In the genomic region with DNA sequence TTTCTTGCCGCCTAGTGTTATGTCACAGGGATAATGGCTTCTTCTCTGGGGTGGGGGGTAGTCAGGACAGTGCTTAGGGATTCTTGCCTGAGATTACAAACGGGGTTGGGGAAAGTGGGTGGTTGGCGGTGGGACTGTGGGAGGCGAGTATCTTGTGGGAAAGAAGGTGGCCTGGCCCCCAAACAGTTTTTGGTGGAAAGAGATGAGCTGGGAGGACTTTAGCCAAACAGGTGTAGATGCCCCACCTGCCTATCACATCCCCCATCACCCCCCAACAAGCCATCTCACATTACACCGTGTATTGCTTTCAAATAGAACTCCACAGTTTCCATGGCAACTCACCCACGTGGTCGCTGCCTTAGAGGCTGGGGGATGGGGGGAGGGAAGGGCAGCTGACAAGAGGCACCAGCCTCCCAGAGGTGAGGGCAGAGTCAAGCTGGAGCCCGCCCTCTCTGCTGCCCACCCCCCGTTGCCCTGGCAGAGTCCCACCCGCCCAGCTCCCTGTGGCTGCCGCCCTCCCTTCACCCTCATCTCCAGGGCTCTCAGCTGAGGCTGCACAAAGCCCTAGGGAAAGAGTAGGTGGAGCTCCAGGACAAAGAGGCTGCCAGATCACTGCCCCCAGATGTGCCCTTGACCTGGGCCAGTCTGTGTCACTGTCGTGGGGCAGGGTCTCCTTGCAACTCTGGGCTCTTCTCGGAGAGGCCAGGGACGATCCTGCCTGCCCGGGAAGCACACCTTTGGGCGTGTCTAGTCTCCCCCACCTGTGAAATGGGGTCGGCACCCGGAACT, we compare ENCODE assay signal across 9 cellular contexts.
DNase-seq lines count a peak whose midpoint lies in the region; ATAC-seq and TF ChIP-seq lines count a peak whose summit lies in the region.
"Had no signal": no experiment of that assay in that cellular context is flagged by ENCODE, and none has a peak within 500 bp of the region (broad histone marks: within the 10 kb centered on the region; RNA-seq: fewer than 3 reads in every experiment).

No MANE protein-coding gene starts in this region.

- H3K9me3 Mint-ChIP-seq in GM23338 = no peaks in the 10 kb centered on the region
- no peaks in the 10 kb centered on the region for H3K9me3 Mint-ChIP-seq in naive thymus-derived CD8-positive, alpha-beta T cell

- peaks cover 17% of the 10 kb centered on the region; the same call in 1 of the 2 replicates for H3F3A ChIP-seq in GM23338 (replicated peaks; ENCODE audit: low read depth)

- H3K36me3 ChIP-seq in GM23338 (ENCODE audit: insufficient read depth) = no peaks in the 10 kb centered on the region
- H3K36me3 ChIP-seq: cardiac muscle cell had no signal

- no peaks in the 10 kb centered on the region for H3K36me3 Mint-ChIP-seq in GM23338 (ENCODE audit: low read depth)
- H3K36me3 Mint-ChIP-seq in naive thymus-derived CD8-positive, alpha-beta T cell = no peaks in the 10 kb centered on the region

- peak overlapping the region; percentile 96 for H3K27ac Mint-ChIP-seq in GM23338
- H3K27ac Mint-ChIP-seq in naive thymus-derived CD8-positive, alpha-beta T cell = peak overlapping the region in 7 of 10 donors; percentile 47 to 91 (median 66)

- H3K4me3 Mint-ChIP-seq in GM23338 = peak overlapping the region; percentile 49
- peak overlapping the region in 2 of 10 donors; percentile 58 to 78 for H3K4me3 Mint-ChIP-seq in naive thymus-derived CD8-positive, alpha-beta T cell

- no peaks in the 10 kb centered on the region for H3K27me3 ChIP-seq in GM23338 (ENCODE audit: insufficient read depth)
- H3K27me3 ChIP-seq: cardiac muscle cell had no signal

- H4K20me1 ChIP-seq in GM23338 (replicated peaks; ENCODE audit: insufficient read depth) = no peaks in the 10 kb centered on the region

- no peaks in the 10 kb centered on the region for H3K79me2 ChIP-seq in GM23338 (replicated peaks; ENCODE audit: insufficient read depth)

- DNase-seq in GM23338 (ENCODE audit: low spot score) (peak; percentile 99), NCI-H2171 (lab: John Stamatoyannopoulos, UW) (peak; percentile 100), NOMO-1 treated with DMSO at 0.1 percent for 48 hours (lab: John Stamatoyannopoulos, UW; ENCODE audit: unreplicated experiment) (no peak), HuH-7.5 (ENCODE audit: low spot score) (no peak)
- peak in 8 of 10 donors; percentile 25 to 78 (median 42) for DNase-seq in naive thymus-derived CD8-positive, alpha-beta T cell

- TF ChIP-seq CTCF in GM23338 (conservative IDR thresholded peaks at IDR 0.05; ENCODE audit: low read depth in 2 of 2) = no peak

- peak overlapping the region; percentile 85 for H3K4me2 ChIP-seq in GM23338

- peak overlapping the region; percentile 76 for H2AFZ ChIP-seq in GM23338

- peaks cover 30% of the 10 kb centered on the region for H3K27me3 Mint-ChIP-seq in GM23338 (ENCODE audit: insufficient read depth, low read depth, poor library complexity)
- no peaks in the 10 kb centered on the region for H3K27me3 Mint-ChIP-seq in naive thymus-derived CD8-positive, alpha-beta T cell

- POLR2A ChIA-PET in naive thymus-derived CD8-positive, alpha-beta T cell (lab: Charles Lee) = interaction anchor here (0.5 to 1.1 kb wide), 4 partner anchors 10 to 438 kb away, joined by 3 to 7 read pairs (median 4); a partner anchor contains a TSS

- ATAC-seq in GM23338 = peak; percentile 79
- peak; percentile 24 to 27 for ATAC-seq in naive thymus-derived CD8-positive, alpha-beta T cell
- ATAC-seq in GM19452 (IDR thresholded peaks at IDR 0.05; ENCODE audit: unreplicated experiment) = no peak
- ATAC-seq in GM18867 (IDR thresholded peaks at IDR 0.05; ENCODE audit: unreplicated experiment) = no peak

- H3K27ac ChIP-seq in GM23338 (ENCODE audit: low read depth) (peak overlapping the region; percentile 96), angular gyrus (ENCODE audit: low read depth, low read length) (peak overlapping the region; percentile 72)
- H3K27ac ChIP-seq: cardiac muscle cell had no signal

- H3K4me1 ChIP-seq in GM23338 (ENCODE audit: insufficient read depth) = peaks cover 84% of the 10 kb centered on the region

- no peaks in the 10 kb centered on the region for H3K9me2 ChIP-seq in GM23338 (ENCODE audit: insufficient read depth)

- H3K4me3 ChIP-seq in GM23338 = peak overlapping the region; percentile 48
- H3K4me3 ChIP-seq: cardiac muscle cell had no signal

- peaks cover 77% of the 10 kb centered on the region for H3K4me1 Mint-ChIP-seq in GM23338
- H3K4me1 Mint-ChIP-seq in naive thymus-derived CD8-positive, alpha-beta T cell = peaks cover 27 to 85% (median 76%) of the 10 kb centered on the region in 4 donors

TF ChIP-seq in GM23338, 12 proteins besides CTCF, POLR2A, EP300 and RAD21:
- TF ChIP-seq NANOG (IDR thresholded peaks at IDR 0.05; ENCODE audit: borderline replicate concordance) = no peak
- peak; percentile 51; the same call in 1 of the 2 replicates for TF ChIP-seq CREB1 (CRISPR knock-in tag; IDR thresholded peaks at IDR 0.05; ENCODE audit: low read depth)
- TF ChIP-seq, protein P1, sequence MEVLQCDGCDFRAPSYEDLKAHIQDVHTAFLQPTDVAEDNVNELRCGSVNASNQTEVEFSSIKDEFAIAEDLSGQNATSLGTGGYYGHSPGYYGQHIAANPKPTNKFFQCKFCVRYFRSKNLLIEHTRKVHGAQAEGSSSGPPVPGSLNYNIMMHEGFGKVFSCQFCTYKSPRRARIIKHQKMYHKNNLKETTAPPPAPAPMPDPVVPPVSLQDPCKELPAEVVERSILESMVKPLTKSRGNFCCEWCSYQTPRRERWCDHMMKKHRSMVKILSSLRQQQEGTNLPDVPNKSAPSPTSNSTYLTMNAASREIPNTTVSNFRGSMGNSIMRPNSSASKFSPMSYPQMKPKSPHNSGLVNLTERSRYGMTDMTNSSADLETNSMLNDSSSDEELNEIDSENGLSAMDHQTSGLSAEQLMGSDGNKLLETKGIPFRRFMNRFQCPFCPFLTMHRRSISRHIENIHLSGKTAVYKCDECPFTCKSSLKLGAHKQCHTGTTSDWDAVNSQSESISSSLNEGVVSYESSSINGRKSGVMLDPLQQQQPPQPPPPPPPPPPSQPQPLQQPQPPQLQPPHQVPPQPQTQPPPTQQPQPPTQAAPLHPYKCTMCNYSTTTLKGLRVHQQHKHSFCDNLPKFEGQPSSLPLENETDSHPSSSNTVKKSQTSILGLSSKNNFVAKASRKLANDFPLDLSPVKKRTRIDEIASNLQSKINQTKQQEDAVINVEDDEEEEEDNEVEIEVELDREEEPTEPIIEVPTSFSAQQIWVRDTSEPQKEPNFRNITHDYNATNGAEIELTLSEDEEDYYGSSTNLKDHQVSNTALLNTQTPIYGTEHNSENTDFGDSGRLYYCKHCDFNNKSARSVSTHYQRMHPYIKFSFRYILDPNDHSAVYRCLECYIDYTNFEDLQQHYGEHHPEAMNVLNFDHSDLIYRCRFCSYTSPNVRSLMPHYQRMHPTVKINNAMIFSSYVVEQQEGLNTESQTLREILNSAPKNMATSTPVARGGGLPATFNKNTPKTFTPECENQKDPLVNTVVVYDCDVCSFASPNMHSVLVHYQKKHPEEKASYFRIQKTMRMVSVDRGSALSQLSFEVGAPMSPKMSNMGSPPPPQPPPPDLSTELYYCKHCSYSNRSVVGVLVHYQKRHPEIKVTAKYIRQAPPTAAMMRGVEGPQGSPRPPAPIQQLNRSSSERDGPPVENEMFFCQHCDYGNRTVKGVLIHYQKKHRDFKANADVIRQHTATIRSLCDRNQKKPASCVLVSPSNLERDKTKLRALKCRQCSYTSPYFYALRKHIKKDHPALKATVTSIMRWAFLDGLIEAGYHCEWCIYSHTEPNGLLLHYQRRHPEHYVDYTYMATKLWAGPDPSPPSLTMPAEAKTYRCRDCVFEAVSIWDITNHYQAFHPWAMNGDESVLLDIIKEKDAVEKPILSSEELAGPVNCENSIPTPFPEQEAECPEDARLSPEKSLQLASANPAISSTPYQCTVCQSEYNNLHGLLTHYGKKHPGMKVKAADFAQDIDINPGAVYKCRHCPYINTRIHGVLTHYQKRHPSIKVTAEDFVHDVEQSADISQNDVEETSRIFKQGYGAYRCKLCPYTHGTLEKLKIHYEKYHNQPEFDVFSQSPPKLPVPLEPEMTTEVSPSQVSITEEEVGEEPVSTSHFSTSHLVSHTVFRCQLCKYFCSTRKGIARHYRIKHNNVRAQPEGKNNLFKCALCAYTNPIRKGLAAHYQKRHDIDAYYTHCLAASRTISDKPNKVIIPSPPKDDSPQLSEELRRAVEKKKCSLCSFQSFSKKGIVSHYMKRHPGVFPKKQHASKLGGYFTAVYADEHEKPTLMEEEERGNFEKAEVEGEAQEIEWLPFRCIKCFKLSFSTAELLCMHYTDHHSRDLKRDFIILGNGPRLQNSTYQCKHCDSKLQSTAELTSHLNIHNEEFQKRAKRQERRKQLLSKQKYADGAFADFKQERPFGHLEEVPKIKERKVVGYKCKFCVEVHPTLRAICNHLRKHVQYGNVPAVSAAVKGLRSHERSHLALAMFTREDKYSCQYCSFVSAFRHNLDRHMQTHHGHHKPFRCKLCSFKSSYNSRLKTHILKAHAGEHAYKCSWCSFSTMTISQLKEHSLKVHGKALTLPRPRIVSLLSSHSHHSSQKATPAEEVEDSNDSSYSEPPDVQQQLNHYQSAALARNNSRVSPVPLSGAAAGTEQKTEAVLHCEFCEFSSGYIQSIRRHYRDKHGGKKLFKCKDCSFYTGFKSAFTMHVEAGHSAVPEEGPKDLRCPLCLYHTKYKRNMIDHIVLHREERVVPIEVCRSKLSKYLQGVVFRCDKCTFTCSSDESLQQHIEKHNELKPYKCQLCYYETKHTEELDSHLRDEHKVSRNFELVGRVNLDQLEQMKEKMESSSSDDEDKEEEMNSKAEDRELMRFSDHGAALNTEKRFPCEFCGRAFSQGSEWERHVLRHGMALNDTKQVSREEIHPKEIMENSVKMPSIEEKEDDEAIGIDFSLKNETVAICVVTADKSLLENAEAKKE (CRISPR knock-in tag; IDR thresholded peaks at IDR 0.05) = no peak
TF ChIP-seq in GM23338: peak in this region for 1.

Comparison
In these comparisons a context has a peak if more than half of its experiments do, and no peak if none do; other contexts are left out.
1. ATAC-seq: peak in GM23338 (single experiment) and naive thymus-derived CD8-positive, alpha-beta T cell (2 of 2); none in GM19452 (single experiment) and GM18867 (single experiment).
2. DNase-seq: peak in GM23338 (single experiment), NCI-H2171 (single experiment) and naive thymus-derived CD8-positive, alpha-beta T cell (8 of 10); none in NOMO-1 treated with DMSO at 0.1 percent for 48 hours (single experiment) and HuH-7.5 (single experiment).